ENCODE assay signal across 14 cellular contexts in genomic region chr4:85932371-85933305, GRCh38.
A peak's percentile ranks its signal among the peaks of the same experiment; 100 is the strongest.
DNase-seq lines count a peak whose midpoint lies in the region; ATAC-seq, FAIRE-seq and TF ChIP-seq lines count a peak whose summit lies in the region.
"Had no signal": no experiment of that assay in that cellular context is flagged by ENCODE, and none has a peak within 500 bp of the region (broad histone marks: within the 10 kb centered on the region; RNA-seq: fewer than 3 reads in every experiment).

No MANE protein-coding gene starts in this region.

- peaks cover 43% of the 10 kb centered on the region for H3K4me1 ChIP-seq in A549
- H3K4me1 ChIP-seq in mucosa of stomach (ENCODE audit: control insufficient read depth, insufficient read depth, low read length): peaks cover 52% of the 10 kb centered on the region

- H3K27ac ChIP-seq in A549: peak overlapping the region; percentile 38 to 45; a peak in 3 of 6 replicates
- H3K27ac ChIP-seq: HL-60 had no signal

- WGBS in A549 (ENCODE audit: missing lambda C conversion rate): 60% methylated on average over 15 of the region's 19 CpGs

- POLR2A ChIA-PET in A549 (lab: Yijun Ruan, JAX): no interaction called here

- H3K4me3 ChIP-seq in A549 (no peak overlapping the region), epithelial cell of esophagus (ENCODE audit: low read length) (no peak overlapping the region), mucosa of stomach (ENCODE audit: low read length) (peak overlapping the region; percentile 1)

- no peak for TF ChIP-seq EP300 in A549 (IDR thresholded peaks at IDR 0.05)

- TF ChIP-seq CTCF in A549 (IDR thresholded peaks at IDR 0.05) (no peak), epithelial cell of esophagus (IDR thresholded peaks at IDR 0.05; ENCODE audit: insufficient read depth, low read depth, low read length, missing control alignments) (no peak)

- no peaks in the 10 kb centered on the region for H3K36me3 ChIP-seq in mucosa of stomach (ENCODE audit: control insufficient read depth, insufficient read depth, low read length)

- ATAC-seq in A549 (no peak), HG03097 (IDR thresholded peaks at IDR 0.05; ENCODE audit: low FRiP score, unreplicated experiment) (no peak), HG02970 (IDR thresholded peaks at IDR 0.05; ENCODE audit: low FRiP score, unreplicated experiment) (no peak)

- peak overlapping the region; percentile 33 for H3K9ac ChIP-seq in mucosa of stomach (ENCODE audit: low read length)

- H3K9me3 ChIP-seq in A549: no peaks in the 10 kb centered on the region
- H3K9me3 ChIP-seq in mucosa of stomach (ENCODE audit: control insufficient read depth, low read length): no peaks in the 10 kb centered on the region

- TF ChIP-seq RAD21 in A549 (conservative IDR thresholded peaks at IDR 0.05 in 1 of 2, IDR thresholded peaks at IDR 0.05 in 1 of 2): no peak

- no peaks in the 10 kb centered on the region for H3K27me3 ChIP-seq in mucosa of stomach (ENCODE audit: control insufficient read depth, insufficient read depth, low read length)

- DNase-seq in A549 (ENCODE audit: low read depth in 1 of 2, low spot score in 1 of 2) (no peak), NCI-H1092 (lab: John Stamatoyannopoulos, UW) (peak; percentile 32), epithelial cell of esophagus (ENCODE audit: low read depth) (peak; percentile 30), HuH-7 (ENCODE audit: low spot score) (no peak), GM12891 (ENCODE audit: insufficient read length, low spot score) (no peak)
- DNase-seq: activated CD4-positive, CD25-positive, alpha-beta regulatory T cell treated with anti-CD3 and anti-CD28 coated beads, Interleukin-2, amount 50 U/mL, for 72 hours; activated naive CD4-positive, alpha-beta T cell treated with anti-CD3 and anti-CD28 coated beads for 36 hours; mammary epithelial cell; NCI-H1930 had no signal

- TF ChIP-seq POLR2A in A549 (IDR thresholded peaks at IDR 0.05; ENCODE audit: low read length): no peak
- no peak for TF ChIP-seq POLR2A in GM12891 (IDR thresholded peaks at IDR 0.05; ENCODE audit: low read depth, low read length)

- H3K4me2 ChIP-seq in A549: peak overlapping the region; percentile 87

- CTCF ChIA-PET in A549 (lab: Yijun Ruan, JAX): interaction anchor here (1.1 to 1.7 kb wide), 2 partner anchors 112 to 136 kb away, joined by 3 to 4 read pairs; no protein-coding TSS in a partner anchor

- no peak for FAIRE-seq in A549 (lab: Jason Lieb, UNC)
- FAIRE-seq in GM12891 (lab: Jason Lieb, UNC): no peak
- FAIRE-seq: GM19239 had no signal

TF ChIP-seq in A549, 52 proteins besides CTCF, POLR2A, EP300 and RAD21:
- TF ChIP-seq JUNB (IDR thresholded peaks at IDR 0.05) (no peak), CHD2 (IDR thresholded peaks at IDR 0.05; ENCODE audit: low read length, partially characterized antibody) (no peak), EHMT2 (IDR thresholded peaks at IDR 0.05; ENCODE audit: low read depth) (no peak), ZC3H11A (IDR thresholded peaks at IDR 0.05) (no peak), CHD4 (IDR thresholded peaks at IDR 0.05; ENCODE audit: borderline replicate concordance) (no peak), CBX8 (IDR thresholded peaks at IDR 0.05) (no peak), HEYL (CRISPR knock-in tag; IDR thresholded peaks at IDR 0.05) (no peak), NFE2L2 (conservative IDR thresholded peaks at IDR 0.05; ENCODE audit: low read length) (no peak), TP53 (CRISPR knock-in tag; IDR thresholded peaks at IDR 0.05) (no peak)
- TF ChIP-seq, protein P1, sequence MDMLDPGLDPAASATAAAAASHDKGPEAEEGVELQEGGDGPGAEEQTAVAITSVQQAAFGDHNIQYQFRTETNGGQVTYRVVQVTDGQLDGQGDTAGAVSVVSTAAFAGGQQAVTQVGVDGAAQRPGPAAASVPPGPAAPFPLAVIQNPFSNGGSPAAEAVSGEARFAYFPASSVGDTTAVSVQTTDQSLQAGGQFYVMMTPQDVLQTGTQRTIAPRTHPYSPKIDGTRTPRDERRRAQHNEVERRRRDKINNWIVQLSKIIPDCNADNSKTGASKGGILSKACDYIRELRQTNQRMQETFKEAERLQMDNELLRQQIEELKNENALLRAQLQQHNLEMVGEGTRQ (IDR thresholded peaks at IDR 0.05): no peak

TF ChIP-seq in GM12891, 5 proteins besides CTCF, POLR2A, EP300 and RAD21:
- no peak for TF ChIP-seq POLR2AphosphoS5 (IDR thresholded peaks at IDR 0.05; ENCODE audit: low read depth, low read length)
- TF ChIP-seq PAX5 (IDR thresholded peaks at IDR 0.05; ENCODE audit: insufficient read depth, low read length, severe bottlenecking): no peak
- TF ChIP-seq POU2F2 (IDR thresholded peaks at IDR 0.05; ENCODE audit: low read depth, low read length): no peak
- TF ChIP-seq SPI1 (IDR thresholded peaks at IDR 0.05; ENCODE audit: low read depth, low read length): no peak
- TF ChIP-seq TAF1 (IDR thresholded peaks at IDR 0.05; ENCODE audit: low read depth, low read length): no peak
TF ChIP-seq in GM12891: peak in this region for 0.

Comparison
In these comparisons a context has a peak if more than half of its experiments do, and no peak if none do; other contexts are left out.
1. DNase-seq: peak in NCI-H1092 (single experiment) and epithelial cell of esophagus (single experiment); none in A549 (0 of 2), HuH-7 (single experiment) and GM12891 (single experiment).